Comparison of ENCODE assay signal across 22 cellular contexts in the genomic region with DNA sequence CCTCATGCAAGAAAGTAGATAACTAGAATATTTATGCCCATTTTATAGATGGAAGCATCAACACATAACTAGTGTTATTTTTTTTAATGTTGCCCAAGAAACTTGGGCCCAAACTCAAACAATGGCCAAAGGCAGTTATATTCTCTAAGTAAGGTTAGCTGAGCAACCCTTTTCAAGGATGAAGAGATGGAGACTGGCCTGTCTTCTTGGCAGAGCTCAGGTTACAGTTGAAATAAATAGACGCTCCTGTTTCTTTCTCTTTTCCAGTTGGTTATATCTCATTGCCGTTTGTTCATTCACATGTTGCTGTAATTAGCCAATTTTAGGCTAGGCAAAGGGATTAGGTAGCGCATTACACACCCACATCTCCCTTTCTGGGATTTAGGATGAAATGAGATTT.
A peak's percentile ranks its signal among the peaks of the same experiment; 100 is the strongest.
DNase-seq lines count a peak whose midpoint lies in the region; ATAC-seq and TF ChIP-seq lines count a peak whose summit lies in the region.
"Had no signal": no experiment of that assay in that cellular context is flagged by ENCODE, and none has a peak within 500 bp of the region (broad histone marks: within the 10 kb centered on the region; RNA-seq: fewer than 3 reads in every experiment).

No MANE protein-coding gene starts in this region.

- H3K9me3 Mint-ChIP-seq in activated CD8-positive, alpha-beta T cell treated with anti-CD3 and anti-CD28 coated beads, Interleukin-2, amount 10 ng/mL, durations not matched to agents 7 days and 5 days (ENCODE audit: insufficient read depth): no peaks in the 10 kb centered on the region
- H3K9me3 Mint-ChIP-seq: activated T-helper 1 cell treated with anti-CD3 and anti-CD28 coated beads, Interleukin-12 subunit alpha, Interleukin-12 subunit beta, Interleukin-2, Interleukin-4 antibody, amounts not matched to agents 30 ng/mL and 10 ng/mL and 1 ng/mL, durations not matched to agents 14 hours and 24 hours and 36 hours; immature natural killer cell; nephron progenitor cell had no signal

- H3K9me3 ChIP-seq in A673 (ENCODE audit: low read depth, low read length, poor library complexity, severe bottlenecking) (no peaks in the 10 kb centered on the region), HCT116 (ENCODE audit: control insufficient read depth in 1 of 2, insufficient read depth in 1 of 2, low read depth in 1 of 2, low read length in 2 of 2) (no peaks in the 10 kb centered on the region), mesenchymal stem cell (ENCODE audit: control insufficient read depth, low read length) (no peaks in the 10 kb centered on the region)
- H3K9me3 ChIP-seq: sigmoid colon, stomach, tibial nerve had no signal

- no peak overlapping the region for H2AK5ac ChIP-seq in mesenchymal stem cell (ENCODE audit: low read length, severe bottlenecking)

- H3K4ac ChIP-seq in mesenchymal stem cell (ENCODE audit: low read depth in 1 of 2, low read length in 2 of 2): no peak overlapping the region

- no peaks in the 10 kb centered on the region for H3K27me3 Mint-ChIP-seq in activated CD8-positive, alpha-beta T cell treated with anti-CD3 and anti-CD28 coated beads, Interleukin-2, amount 10 ng/mL, durations not matched to agents 7 days and 5 days (ENCODE audit: low read depth)

- H3K27ac ChIP-seq in A673 (ENCODE audit: low read depth, low read length, poor library complexity, severe bottlenecking) (no peak overlapping the region), HCT116 (ENCODE audit: low read depth, low read length) (peak overlapping the region; percentile 26; the same call in 1 of the 2 replicates), brain microvascular endothelial cell (peak overlapping the region; percentile 57), mesenchymal stem cell (ENCODE audit: low read length, poor library complexity, severe bottlenecking) (peak overlapping the region; percentile 83), caudate nucleus (ENCODE audit: low read depth, low read length) (no peak overlapping the region)
- H3K27ac ChIP-seq: RWPE1, tibial nerve had no signal

- H3K27ac Mint-ChIP-seq in activated CD8-positive, alpha-beta T cell treated with anti-CD3 and anti-CD28 coated beads, Interleukin-2, amount 10 ng/mL, durations not matched to agents 7 days and 5 days: no peak overlapping the region
- H3K27ac Mint-ChIP-seq: activated T-helper 1 cell treated with anti-CD3 and anti-CD28 coated beads, Interleukin-12 subunit alpha, Interleukin-12 subunit beta, Interleukin-2, Interleukin-4 antibody, amounts not matched to agents 30 ng/mL and 10 ng/mL and 1 ng/mL, durations not matched to agents 14 hours and 24 hours and 36 hours; CD14-positive monocyte; immature natural killer cell had no signal

- DNase-seq in A673 (ENCODE audit: low spot score) (peak; percentile 55), HCT116 (ENCODE audit: low read depth, low spot score) (no peak), brain microvascular endothelial cell (no peak), mesenchymal stem cell (no peak), caudate nucleus (lab: John Stamatoyannopoulos, UW) (no peak)
- no peak for DNase-seq in activated naive CD4-positive, alpha-beta T cell (lab: John Stamatoyannopoulos, UW)
- DNase-seq in activated CD8-positive, alpha-beta T cell treated with anti-CD3 and anti-CD28 coated beads, Interleukin-2, amount 10 ng/mL, durations not matched to agents 7 days and 5 days: no peak
- DNase-seq: activated CD4-positive, alpha-beta T cell treated with anti-CD3 and anti-CD28 coated beads, Interleukin-2, amount 50 U/mL, for 1 hour; activated naive CD4-positive, alpha-beta T cell treated with anti-CD3 and anti-CD28 coated beads, Interleukin-2, amount 50 U/mL, for 16 hours; amygdala; hippocampal formation; immature natural killer cell; NCI-H1436 treated with DMSO at 0.1 percent for 48 hours; NCI-H526; nephron progenitor cell; sigmoid colon; stomach had no signal

- H3K23ac ChIP-seq in mesenchymal stem cell (ENCODE audit: low read length in 2 of 2): no peak overlapping the region

- H3K4me1 ChIP-seq in A673 (ENCODE audit: insufficient read depth, low read length, poor library complexity, severe bottlenecking) (peaks cover 33% of the 10 kb centered on the region), HCT116 (ENCODE audit: control insufficient read depth in 1 of 2, insufficient read depth in 2 of 2, low read length in 2 of 2) (peaks cover 11 to 18% of the 10 kb centered on the region in 2 experiments), mesenchymal stem cell (ENCODE audit: control insufficient read depth, insufficient read depth, low read depth, low read length) (peaks cover 3% of the 10 kb centered on the region)
- H3K4me1 ChIP-seq: sigmoid colon, tibial nerve had no signal

- H4K20me1 ChIP-seq in HCT116 (ENCODE audit: insufficient read depth): no peaks in the 10 kb centered on the region

- H3K9ac ChIP-seq in HCT116 (ENCODE audit: low read length): no peak overlapping the region
- peak overlapping the region; percentile 55 for H3K9ac ChIP-seq in mesenchymal stem cell (ENCODE audit: low read length)

- no peak overlapping the region for H2BK12ac ChIP-seq in mesenchymal stem cell (ENCODE audit: low read length in 2 of 2)

- ATAC-seq in HCT116 (no peak), GM19395 (IDR thresholded peaks at IDR 0.05; ENCODE audit: unreplicated experiment) (no peak)
- no peak for ATAC-seq in activated CD8-positive, alpha-beta T cell treated with anti-CD3 and anti-CD28 coated beads, Interleukin-2, amount 10 ng/mL, durations not matched to agents 7 days and 5 days

- TF ChIP-seq CTCF in A673 (conservative IDR thresholded peaks at IDR 0.05; ENCODE audit: low read depth, low read length): no peak
- TF ChIP-seq CTCF in HCT116 (IDR thresholded peaks at IDR 0.05 in 2 of 3, conservative IDR thresholded peaks at IDR 0.05 in 1 of 3; ENCODE audit: borderline replicate concordance in 1 of 3, insufficient read depth in 1 of 3, low read depth in 2 of 3, low read length in 2 of 3): no peak
- TF ChIP-seq CTCF in brain microvascular endothelial cell (IDR thresholded peaks at IDR 0.05; ENCODE audit: low read depth, low read length, missing control alignments): no peak

- WGBS in mesenchymal stem cell: 100% methylated on average over 1 of the region's 3 CpGs

- CTCF ChIA-PET in A673 (lab: Charles Lee) (no interaction called here), HCT116 (lab: Charles Lee) (no interaction called here)
- CTCF ChIA-PET in activated CD8-positive, alpha-beta T cell treated with anti-CD3 and anti-CD28 coated beads, Interleukin-2, amount 10 ng/mL, durations not matched to agents 7 days and 5 days (lab: Charles Lee): no interaction called here

- no peak for TF ChIP-seq RAD21 in HCT116 (IDR thresholded peaks at IDR 0.05; ENCODE audit: low read depth)

- no peak overlapping the region for H4K8ac ChIP-seq in mesenchymal stem cell (ENCODE audit: low read length)

- H2AFZ ChIP-seq in HCT116 (ENCODE audit: low read depth, low read length, poor library complexity, severe bottlenecking) (no peak overlapping the region), mesenchymal stem cell (ENCODE audit: low read depth, low read length) (no peak overlapping the region)

- no peak overlapping the region for H3K14ac ChIP-seq in mesenchymal stem cell (ENCODE audit: low read length in 2 of 2)

- peak overlapping the region; percentile 8 to 21 for H3K18ac ChIP-seq in mesenchymal stem cell (ENCODE audit: low read depth in 1 of 2, low read length in 2 of 2)

- intact Hi-C loops in A673 (cut with micrococcal nuclease; ENCODE audit: unreplicated experiment): no loop called here
- intact Hi-C loops in HCT116 (cut with micrococcal nuclease): no loop called here

- H3K4me3 ChIP-seq in A673 (ENCODE audit: low read depth, low read length, poor library complexity, severe bottlenecking) (no peak overlapping the region), HCT116 (replicated peaks in 1 of 2; ENCODE audit: low read depth in 1 of 2, low read length in 2 of 2) (no peak overlapping the region), brain microvascular endothelial cell (ENCODE audit: low read depth, low read length) (no peak overlapping the region), mesenchymal stem cell (ENCODE audit: insufficient read depth in 1 of 2, low read depth in 1 of 2, low read length in 2 of 2) (no peak overlapping the region)
- H3K4me3 ChIP-seq: sigmoid colon, stomach, tibial nerve had no signal

- H3K4me1 Mint-ChIP-seq in activated CD8-positive, alpha-beta T cell treated with anti-CD3 and anti-CD28 coated beads, Interleukin-2, amount 10 ng/mL, durations not matched to agents 7 days and 5 days (ENCODE audit: low read depth): no peaks in the 10 kb centered on the region
- H3K4me1 Mint-ChIP-seq: immature natural killer cell had no signal

- in situ Hi-C loops in brain microvascular endothelial cell (cut with HindIII; ENCODE audit: low pct_ligation_motif_present, low sequenced_read_pairs): no loop called here

- H3K36me3 Mint-ChIP-seq in activated CD8-positive, alpha-beta T cell treated with anti-CD3 and anti-CD28 coated beads, Interleukin-2, amount 10 ng/mL, durations not matched to agents 7 days and 5 days (ENCODE audit: low read depth): no peaks in the 10 kb centered on the region
- H3K36me3 Mint-ChIP-seq: CD14-positive monocyte, immature natural killer cell had no signal

- H3K4me2 ChIP-seq in HCT116 (ENCODE audit: low read length) (peak overlapping the region; percentile 47; the same call in 1 of the 2 replicates), mesenchymal stem cell (ENCODE audit: low read length, poor library complexity, severe bottlenecking) (no peak overlapping the region)

- no peak overlapping the region for H3K4me3 Mint-ChIP-seq in activated CD8-positive, alpha-beta T cell treated with anti-CD3 and anti-CD28 coated beads, Interleukin-2, amount 10 ng/mL, durations not matched to agents 7 days and 5 days
- H3K4me3 Mint-ChIP-seq: activated T-helper 1 cell treated with anti-CD3 and anti-CD28 coated beads, Interleukin-12 subunit alpha, Interleukin-12 subunit beta, Interleukin-2, Interleukin-4 antibody, amounts not matched to agents 30 ng/mL and 10 ng/mL and 1 ng/mL, durations not matched to agents 14 hours and 24 hours and 36 hours; CD14-positive monocyte; immature natural killer cell; nephron progenitor cell had no signal

- BruUV-seq in A673 (replicated peaks; lab: Mats Ljungman, UMichigan) (no TSS peak), HCT116 (replicated peaks; lab: Mats Ljungman, UMichigan) (no TSS peak)

- no peak for TF ChIP-seq POLR2A in HCT116 (IDR thresholded peaks at IDR 0.05; ENCODE audit: borderline replicate concordance, extremely low read depth, insufficient read depth, insufficient read length)

- no peak overlapping the region for H2BK5ac ChIP-seq in mesenchymal stem cell (ENCODE audit: low read depth, low read length, poor library complexity, severe bottlenecking)

- H3K36me3 ChIP-seq in A673 (ENCODE audit: insufficient read depth, low read length, poor library complexity, severe bottlenecking): no peaks in the 10 kb centered on the region
- no peaks in the 10 kb centered on the region for H3K36me3 ChIP-seq in HCT116 (ENCODE audit: control insufficient read depth in 1 of 2, insufficient read depth in 2 of 2, low read length in 2 of 2)
- H3K36me3 ChIP-seq in brain microvascular endothelial cell (replicated peaks): no peaks in the 10 kb centered on the region
- no peaks in the 10 kb centered on the region for H3K36me3 ChIP-seq in mesenchymal stem cell (ENCODE audit: control insufficient read depth in 1 of 2, insufficient read depth in 2 of 2, low read depth in 1 of 2, low read length in 2 of 2)
- H3K36me3 ChIP-seq: sigmoid colon, stomach, tibial nerve had no signal

- H3K79me1 ChIP-seq in mesenchymal stem cell (replicated peaks; ENCODE audit: low read length, poor library complexity, severe bottlenecking): peaks cover 4% of the 10 kb centered on the region

- no peak overlapping the region for H2BK15ac ChIP-seq in mesenchymal stem cell (ENCODE audit: low read depth, poor library complexity, severe bottlenecking)

- H3K9me2 ChIP-seq in HCT116 (ENCODE audit: insufficient read depth): no peaks in the 10 kb centered on the region

- H3K79me2 ChIP-seq in HCT116 (ENCODE audit: insufficient read depth, low read length): peaks cover 5% of the 10 kb centered on the region; the same call in 1 of the 2 replicates

- POLR2A ChIA-PET in A673 (lab: Charles Lee; ENCODE audit: low non-redundant PET) (interaction anchor here (0.6 kb wide), 1 partner anchor 367 kb away, joined by 9 read pairs; no protein-coding TSS in a partner anchor), HCT116 (lab: Charles Lee) (no interaction called here)
- POLR2A ChIA-PET in activated CD8-positive, alpha-beta T cell treated with anti-CD3 and anti-CD28 coated beads, Interleukin-2, amount 10 ng/mL, durations not matched to agents 7 days and 5 days (lab: Charles Lee): no interaction called here

- no peak overlapping the region for H4K91ac ChIP-seq in mesenchymal stem cell (ENCODE audit: low read length)

- no peaks in the 10 kb centered on the region for H3K27me3 ChIP-seq in A673 (replicated peaks; ENCODE audit: insufficient read depth, low read depth, low read length, poor library complexity)
- no peaks in the 10 kb centered on the region for H3K27me3 ChIP-seq in HCT116 (ENCODE audit: insufficient read depth, low read length)
- H3K27me3 ChIP-seq in brain microvascular endothelial cell (replicated peaks): no peaks in the 10 kb centered on the region
- no peaks in the 10 kb centered on the region for H3K27me3 ChIP-seq in mesenchymal stem cell (ENCODE audit: control insufficient read depth in 1 of 2, insufficient read depth in 1 of 2, low read length in 2 of 2)
- H3K27me3 ChIP-seq: sigmoid colon, stomach, tibial nerve had no signal

- RAD21 ChIA-PET in HCT116 (lab: Charles Lee; ENCODE audit: low non-redundant PET in 1 of 2, low total read pairs in 2 of 2, uncharacterized antibody in 2 of 2, unreplicated experiment in 2 of 2): no interaction called here

- no peak overlapping the region for H2BK120ac ChIP-seq in mesenchymal stem cell (ENCODE audit: low read depth, low read length)

Comparison
In these comparisons a context has a peak if more than half of its experiments do, and no peak if none do; other contexts are left out.
1. H3K27ac ChIP-seq: peak in HCT116 (single experiment), brain microvascular endothelial cell (single experiment) and mesenchymal stem cell (single experiment); none in A673 (single experiment) and caudate nucleus (single experiment).